8 cellular contexts compared by ENCODE assay signal in the genomic region with DNA sequence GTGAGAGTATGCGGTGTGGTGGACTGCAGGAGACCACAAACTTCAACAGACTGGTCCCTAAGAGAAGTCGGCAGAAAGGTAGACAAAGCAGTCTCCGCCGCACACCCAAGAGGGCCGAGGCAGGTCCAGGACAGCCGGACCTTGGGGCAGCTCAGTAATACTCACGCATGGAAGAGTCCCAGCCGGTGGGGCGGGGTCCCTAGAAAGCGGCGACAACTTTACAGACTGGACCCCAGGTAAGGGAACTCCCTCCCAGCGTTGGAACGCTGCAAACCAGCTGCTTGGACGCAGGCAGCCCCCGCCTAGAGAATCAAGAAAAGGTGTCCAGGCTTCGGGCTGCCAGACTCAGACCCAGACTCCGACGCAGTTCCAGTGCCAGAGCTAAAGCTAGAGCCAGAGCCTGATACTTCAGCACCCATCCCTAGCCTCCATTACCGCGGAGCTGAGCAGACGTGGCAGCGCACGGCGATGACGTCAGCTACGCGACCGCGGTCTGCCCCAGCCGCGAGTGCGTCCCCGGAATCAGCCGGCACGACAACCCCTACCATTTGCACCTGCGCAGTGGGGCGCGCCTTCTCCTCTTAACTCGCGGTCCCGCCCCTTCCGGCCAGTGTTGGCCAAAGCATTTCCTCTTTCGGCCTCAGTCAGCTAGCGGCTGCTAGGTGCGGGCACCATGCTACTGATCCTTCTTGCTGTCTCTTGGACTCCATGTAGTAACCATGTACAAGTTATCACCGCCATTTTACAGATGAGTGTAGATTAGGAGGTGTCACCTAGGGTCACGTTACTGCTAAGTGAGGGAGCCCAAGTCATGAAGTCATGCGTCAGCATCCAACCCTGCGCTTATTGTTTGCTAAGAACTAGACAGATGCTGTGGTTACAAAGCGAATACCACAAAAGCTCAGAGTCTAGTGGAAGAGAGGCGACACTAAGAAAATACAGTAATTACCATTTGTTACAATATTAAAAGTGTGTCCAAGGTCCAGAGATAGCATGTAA. TPM values are rescaled to one million over a fixed set of nuclear protein-coding genes. Genes with fewer than 3 reads are reported as not detected.
DNase-seq lines count a peak whose midpoint lies in the region; ATAC-seq and TF ChIP-seq lines count a peak whose summit lies in the region.

A gene with protein sequence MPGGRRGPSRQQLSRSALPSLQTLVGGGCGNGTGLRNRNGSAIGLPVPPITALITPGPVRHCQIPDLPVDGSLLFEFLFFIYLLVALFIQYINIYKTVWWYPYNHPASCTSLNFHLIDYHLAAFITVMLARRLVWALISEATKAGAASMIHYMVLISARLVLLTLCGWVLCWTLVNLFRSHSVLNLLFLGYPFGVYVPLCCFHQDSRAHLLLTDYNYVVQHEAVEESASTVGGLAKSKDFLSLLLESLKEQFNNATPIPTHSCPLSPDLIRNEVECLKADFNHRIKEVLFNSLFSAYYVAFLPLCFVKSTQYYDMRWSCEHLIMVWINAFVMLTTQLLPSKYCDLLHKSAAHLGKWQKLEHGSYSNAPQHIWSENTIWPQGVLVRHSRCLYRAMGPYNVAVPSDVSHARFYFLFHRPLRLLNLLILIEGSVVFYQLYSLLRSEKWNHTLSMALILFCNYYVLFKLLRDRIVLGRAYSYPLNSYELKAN (minus strand): TSS at position 445 of the 999 bp plus-strand sequence. CDS start 1,541 bp downstream, outside the sequence.

- H3K27ac ChIP-seq in ACC112 (ENCODE audit: low read depth, low read length) (peak within 1 kb of the TSS; percentile 76), VCaP (peak within 1 kb of the TSS; percentile 72), breast epithelium (peak within 1 kb of the TSS; percentile 91), iPS-18a (ENCODE audit: low read length) (peak within 1 kb of the TSS; percentile 80)

- peak within 1 kb of the TSS; percentile 88 for H2AFZ ChIP-seq in ACC112 (ENCODE audit: low read length, unreplicated experiment)

- H3K9ac ChIP-seq in iPS-18a (ENCODE audit: low read length) (peak within 1 kb of the TSS; percentile 90), skeletal muscle satellite cell (ENCODE audit: low read depth, low read length) (peak within 1 kb of the TSS; percentile 97)

- peak within 1 kb of the TSS; percentile 96 for H3K4me3 ChIP-seq in ACC112 (ENCODE audit: low read depth, low read length)
- H3K4me3 ChIP-seq in breast epithelium, result peak within 1 kb of the TSS; percentile 90 to 95 (median 94)
- peak within 1 kb of the TSS; percentile 99 for H3K4me3 ChIP-seq in iPS-18a (ENCODE audit: low read length)
- H3K4me3 ChIP-seq in skeletal muscle satellite cell (ENCODE audit: low read length), result peak within 1 kb of the TSS; percentile 85

- peak within 1 kb of the TSS; percentile 82 for H3K4me2 ChIP-seq in skeletal muscle satellite cell (ENCODE audit: low read length)

- H3K9me3 ChIP-seq in breast epithelium (no peaks in the 10 kb centered on the region), iPS-18a (ENCODE audit: control insufficient read depth, low read depth, low read length) (no peaks in the 10 kb centered on the region), skeletal muscle satellite cell (replicated peaks; ENCODE audit: low read length) (no peaks in the 10 kb centered on the region)

- TF ChIP-seq POLR2A in breast epithelium (IDR thresholded peaks at IDR 0.05), result peak; percentile 78

- intact Hi-C loops in breast epithelium (cut with DNase I; ENCODE audit: low total_unique reads), result no loop called here

- peaks cover 46% of the 10 kb centered on the region for H3K79me2 ChIP-seq in ACC112 (ENCODE audit: control insufficient read depth, insufficient read depth, low read length, unreplicated experiment)

- ATAC-seq in GM18870 (IDR thresholded peaks at IDR 0.05; ENCODE audit: unreplicated experiment) (peak; percentile 92), HG03135 (IDR thresholded peaks at IDR 0.05; ENCODE audit: unreplicated experiment) (peak; percentile 94)

- no peak for TF ChIP-seq CTCF in VCaP (conservative IDR thresholded peaks at IDR 0.05)
- peak; percentile 15 to 44 (median 19) for TF ChIP-seq CTCF in breast epithelium (IDR thresholded peaks at IDR 0.05)

- H3K36me3 ChIP-seq in ACC112 (ENCODE audit: insufficient read depth, low read length), result peaks cover 24% of the 10 kb centered on the region
- H3K36me3 ChIP-seq in breast epithelium, result no peaks in the 10 kb centered on the region
- peaks cover 26% of the 10 kb centered on the region for H3K36me3 ChIP-seq in iPS-18a (ENCODE audit: control insufficient read depth, low read depth, low read length)
- peaks cover 32% of the 10 kb centered on the region for H3K36me3 ChIP-seq in skeletal muscle satellite cell (ENCODE audit: insufficient read depth, low read length)

- DNase-seq in NCI-H2196 treated with DMSO at 0.1 percent for 48 hours (lab: John Stamatoyannopoulos, UW; ENCODE audit: unreplicated experiment) (peak; percentile 99), breast epithelium (ENCODE audit: low spot score in 2 of 2) (peak; percentile 99)

- H3K4me1 ChIP-seq in ACC112 (ENCODE audit: control insufficient read depth, insufficient read depth, low read length, unreplicated experiment) (peaks cover 20% of the 10 kb centered on the region), breast epithelium (peaks cover 0 to 4% of the 10 kb centered on the region in 2 donors), iPS-18a (ENCODE audit: control insufficient read depth, low read depth, low read length) (peaks cover 11% of the 10 kb centered on the region), skeletal muscle satellite cell (ENCODE audit: control insufficient read depth, insufficient read depth, low read length) (peaks cover 27% of the 10 kb centered on the region)

- H3K27me3 ChIP-seq in ACC112 (ENCODE audit: insufficient read depth, low read length) (no peaks in the 10 kb centered on the region), breast epithelium (no peaks in the 10 kb centered on the region), iPS-18a (ENCODE audit: control insufficient read depth, insufficient read depth, low read length) (no peaks in the 10 kb centered on the region), skeletal muscle satellite cell (ENCODE audit: control insufficient read depth, insufficient read depth, low read length) (no peaks in the 10 kb centered on the region)

RNA-seq across cellular contexts. Expression of the gene that starts here (rescaled TPM):
- 10 to 100 TPM; 30.2 to 53.7 (median 36.4) TPM for total RNA-seq in breast epithelium
- 54.8 and 60.8 TPM in 2 replicates for total RNA-seq in skeletal muscle satellite cell (2012; rRNA removed)

Comparison
In these comparisons a context has a peak if more than half of its experiments do, and no peak if none do; other contexts are left out.
1. Peak in every context shown above with its lines: DNase-seq, ATAC-seq, H3K4me3 ChIP-seq and H3K27ac ChIP-seq.